In the genomic region with DNA sequence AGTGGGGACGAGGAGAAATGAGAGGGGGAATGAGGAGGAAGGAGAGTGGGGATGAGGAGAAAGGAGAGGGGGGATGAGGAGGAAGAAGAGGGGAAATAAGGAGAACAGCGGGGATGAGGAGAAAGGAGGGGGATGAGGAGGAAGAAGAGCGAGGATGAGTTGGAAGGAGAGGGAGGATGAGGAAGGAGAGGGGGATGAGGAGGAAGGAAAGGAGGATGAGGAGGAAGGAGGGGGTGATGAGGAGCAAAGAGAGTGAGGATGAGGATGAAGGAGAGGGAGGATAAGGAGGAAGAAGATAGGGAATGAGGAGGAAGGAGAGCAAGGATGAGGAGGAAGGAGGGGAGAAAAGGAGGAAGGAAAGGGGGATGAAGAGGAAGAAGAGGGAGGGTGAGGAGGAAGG, we compare ENCODE assay signal across 37 cellular contexts. TPM values are rescaled to one million over a fixed set of nuclear protein-coding genes. Genes with fewer than 3 reads are reported as not detected.
"Had no signal": no experiment of that assay in that cellular context is flagged by ENCODE, and none has a peak within 500 bp of the region (broad histone marks: within the 10 kb centered on the region; RNA-seq: fewer than 3 reads in every experiment).

No MANE protein-coding gene starts in this region.

- H3K27me3 Mint-ChIP-seq: activated CD4-positive, alpha-beta T cell treated with anti-CD3 and anti-CD28 coated beads, Interleukin-2, amount 10 ng/mL, durations not matched to agents 24 days and 14 days had no signal

- H3K27me3 ChIP-seq: adrenal gland, brain microvascular endothelial cell had no signal

- H3K4me1 ChIP-seq: adrenal gland, body of pancreas, breast epithelium had no signal

- DNase-seq: activated B cell treated with CpG ODN at 0.5 μM for 24 hours; activated CD4-positive, alpha-beta memory T cell treated with anti-CD3 and anti-CD28 coated beads for 36 hours; activated CD4-positive, alpha-beta T cell treated with anti-CD3 and anti-CD28 coated beads for 4 hours; activated CD4-positive, alpha-beta T cell treated with anti-CD3 and anti-CD28 coated beads, Interleukin-2, amount 10 ng/mL, durations not matched to agents 24 days and 14 days; activated CD4-positive, alpha-beta T cell treated with anti-CD3 and anti-CD28 coated beads, Interleukin-2, amount 50 U/mL, for 1 hour; activated CD4-positive, alpha-beta T cell treated with anti-CD3 and anti-CD28 coated beads, Interleukin-2, amount 50 U/mL, for 4 hours; activated CD4-positive, CD25-positive, alpha-beta regulatory T cell treated with anti-CD3 and anti-CD28 coated beads, Interleukin-2, amount 50 U/mL, for 72 hours; activated CD8-positive, alpha-beta memory T cell treated with anti-CD3 and anti-CD28 coated beads, Interleukin-2, amount 50 U/mL, for 4 hours; activated CD8-positive, alpha-beta T cell treated with anti-CD3 and anti-CD28 coated beads for 36 hours; activated gamma-delta T cell treated with Interleukin-2 at 50 U/mL for 16 hours; activated naive CD4-positive, alpha-beta T cell; activated naive CD4-positive, alpha-beta T cell treated with anti-CD3 and anti-CD28 coated beads for 36 hours; activated naive CD8-positive, alpha-beta T cell treated with anti-CD3 and anti-CD28 coated beads for 36 hours; activated T-cell treated with anti-CD3 and anti-CD28 coated beads for 4 hours; activated T-cell treated with anti-CD3 and anti-CD28 coated beads, Interleukin-2, amount 50 U/mL, for 1 hour; activated T-cell treated with anti-CD3 and anti-CD28 coated beads, Interleukin-2, amount 50 U/mL, for 72 hours; adrenal gland; amniotic stem cell; body of pancreas; brain microvascular endothelial cell; central memory CD4-positive, alpha-beta T cell; cerebellar nuclear complex; SW 1271; T-helper 2 cell; T-helper 9 cell had no signal

- H3K4me3 ChIP-seq: adrenal gland, body of pancreas, breast epithelium had no signal

- H3K4me1 Mint-ChIP-seq: activated B cell treated with CpG ODN at 0.5 μM for 24 hours; activated CD4-positive, alpha-beta T cell treated with anti-CD3 and anti-CD28 coated beads, Interleukin-2, amount 10 ng/mL, durations not matched to agents 24 days and 14 days; activated naive CD8-positive, alpha-beta T cell treated with anti-CD3 and anti-CD28 coated beads for 36 hours; activated T-helper 17 cell treated with anti-CD3 and anti-CD28 coated beads, Interleukin-2, amount 50 U/mL, for 72 hours had no signal

- H3K36me3 ChIP-seq: adrenal gland, brain microvascular endothelial cell, breast epithelium had no signal

- H3K4me3 Mint-ChIP-seq: activated B cell treated with CpG ODN at 0.5 μM for 24 hours; activated CD4-positive, alpha-beta memory T cell treated with anti-CD3 and anti-CD28 coated beads for 36 hours; activated CD4-positive, alpha-beta T cell treated with anti-CD3 and anti-CD28 coated beads, Interleukin-2, amount 10 ng/mL, durations not matched to agents 24 days and 14 days; activated CD8-positive, alpha-beta T cell treated with anti-CD3 and anti-CD28 coated beads for 36 hours; activated naive CD4-positive, alpha-beta T cell treated with anti-CD3 and anti-CD28 coated beads for 36 hours; activated naive CD8-positive, alpha-beta T cell treated with anti-CD3 and anti-CD28 coated beads for 36 hours; activated T-cell treated with anti-CD3 and anti-CD28 coated beads, Interleukin-2, amount 50 U/mL, for 4 hours; activated T-cell treated with anti-CD3 and anti-CD28 coated beads, Interleukin-2, amount 50 U/mL, for 72 hours; activated T-helper 1 cell treated with anti-CD3 and anti-CD28 coated beads, Interleukin-12 subunit alpha, Interleukin-12 subunit beta, Interleukin-2, Interleukin-4 antibody, amounts not matched to agents 30 ng/mL and 10 ng/mL and 1 ng/mL, durations not matched to agents 14 hours and 24 hours and 36 hours; activated T-helper 17 cell treated with anti-CD3 and anti-CD28 coated beads, Interleukin-2, amount 50 U/mL, for 72 hours; T-helper 2 cell treated with Interferon-gamma antibody and Interleukin-4, amounts not matched to agents 5 μg/mL and 100 μg/mL, for 36 hours had no signal

- H3K36me3 Mint-ChIP-seq: activated CD4-positive, alpha-beta memory T cell treated with anti-CD3 and anti-CD28 coated beads for 36 hours; activated naive CD4-positive, alpha-beta T cell treated with anti-CD3 and anti-CD28 coated beads, Interleukin-2, amount 50 U/mL, for 72 hours; activated naive CD8-positive, alpha-beta T cell treated with anti-CD3 and anti-CD28 coated beads for 36 hours had no signal

- H3K27ac Mint-ChIP-seq: activated B cell treated with CpG ODN at 0.5 μM for 24 hours; activated CD4-positive, alpha-beta memory T cell treated with anti-CD3 and anti-CD28 coated beads for 36 hours; activated CD4-positive, alpha-beta T cell treated with anti-CD3 and anti-CD28 coated beads, Interleukin-2, amount 10 ng/mL, durations not matched to agents 24 days and 14 days; activated CD8-positive, alpha-beta T cell treated with anti-CD3 and anti-CD28 coated beads for 36 hours; activated naive CD4-positive, alpha-beta T cell treated with anti-CD3 and anti-CD28 coated beads for 36 hours; activated naive CD4-positive, alpha-beta T cell treated with anti-CD3 and anti-CD28 coated beads, Interleukin-2, amount 50 U/mL, for 72 hours; activated naive CD8-positive, alpha-beta T cell treated with anti-CD3 and anti-CD28 coated beads for 36 hours; activated T-cell treated with anti-CD3 and anti-CD28 coated beads, Interleukin-2, amount 50 U/mL, for 72 hours; activated T-helper 1 cell treated with anti-CD3 and anti-CD28 coated beads, Interleukin-12 subunit alpha, Interleukin-12 subunit beta, Interleukin-2, Interleukin-4 antibody, amounts not matched to agents 30 ng/mL and 10 ng/mL and 1 ng/mL, durations not matched to agents 14 hours and 24 hours and 36 hours; activated T-helper 17 cell treated with anti-CD3 and anti-CD28 coated beads, Interleukin-2, amount 50 U/mL, for 72 hours; T-helper 2 cell treated with Interferon-gamma antibody and Interleukin-4, amounts not matched to agents 5 μg/mL and 100 μg/mL, for 36 hours had no signal

- H3K9me3 Mint-ChIP-seq: activated CD4-positive, alpha-beta memory T cell treated with anti-CD3 and anti-CD28 coated beads for 36 hours; activated CD4-positive, alpha-beta T cell treated with anti-CD3 and anti-CD28 coated beads, Interleukin-2, amount 10 ng/mL, durations not matched to agents 24 days and 14 days; activated CD8-positive, alpha-beta T cell treated with anti-CD3 and anti-CD28 coated beads for 36 hours; activated naive CD4-positive, alpha-beta T cell treated with anti-CD3 and anti-CD28 coated beads for 36 hours; activated naive CD4-positive, alpha-beta T cell treated with anti-CD3 and anti-CD28 coated beads, Interleukin-2, amount 50 U/mL, for 72 hours; activated naive CD8-positive, alpha-beta T cell treated with anti-CD3 and anti-CD28 coated beads for 36 hours; activated T-cell treated with anti-CD3 and anti-CD28 coated beads, Interleukin-2, amount 50 U/mL, for 4 hours; activated T-cell treated with anti-CD3 and anti-CD28 coated beads, Interleukin-2, amount 50 U/mL, for 72 hours; activated T-helper 1 cell treated with anti-CD3 and anti-CD28 coated beads, Interleukin-12 subunit alpha, Interleukin-12 subunit beta, Interleukin-2, Interleukin-4 antibody, amounts not matched to agents 30 ng/mL and 10 ng/mL and 1 ng/mL, durations not matched to agents 14 hours and 24 hours and 36 hours; activated T-helper 17 cell treated with anti-CD3 and anti-CD28 coated beads, Interleukin-2, amount 50 U/mL, for 72 hours; T-helper 2 cell treated with Interferon-gamma antibody and Interleukin-4, amounts not matched to agents 5 μg/mL and 100 μg/mL, for 36 hours had no signal

- H3K27ac ChIP-seq: adrenal gland, body of pancreas, brain microvascular endothelial cell, breast epithelium, VCaP had no signal

- H3K9me3 ChIP-seq: adrenal gland, body of pancreas, breast epithelium had no signal

RNA-seq across cellular contexts. Expression of gene VSTM2B, which starts 14.0 kb away (rescaled TPM):
- total RNA-seq: activated B cell treated with CpG ODN at 0.5 μM for 24 hours; activated CD4-positive, alpha-beta memory T cell treated with anti-CD3 and anti-CD28 coated beads for 36 hours; activated CD4-positive, alpha-beta T cell treated with anti-CD3 and anti-CD28 coated beads, Interleukin-2, amount 10 ng/mL, durations not matched to agents 24 days and 14 days; activated CD8-positive, alpha-beta memory T cell treated with anti-CD3 and anti-CD28 coated beads for 36 hours; activated CD8-positive, alpha-beta T cell treated with anti-CD3 and anti-CD28 coated beads for 36 hours; activated naive CD4-positive, alpha-beta T cell treated with anti-CD3 and anti-CD28 coated beads for 36 hours; activated naive CD8-positive, alpha-beta T cell treated with anti-CD3 and anti-CD28 coated beads for 36 hours; activated T-cell treated with anti-CD3 and anti-CD28 coated beads, Interleukin-2, amount 50 U/mL, for 4 hours; activated T-cell treated with anti-CD3 and anti-CD28 coated beads, Interleukin-2, amount 50 U/mL, for 72 hours; activated T-helper 1 cell treated with anti-CD3 and anti-CD28 coated beads, Interleukin-12 subunit alpha, Interleukin-12 subunit beta, Interleukin-2, Interleukin-4 antibody, amounts not matched to agents 30 ng/mL and 10 ng/mL and 1 ng/mL, durations not matched to agents 14 hours and 24 hours and 36 hours; activated T-helper 17 cell treated with anti-CD3 and anti-CD28 coated beads, Interleukin-2, amount 50 U/mL, for 72 hours; adrenal gland; aorta; astrocyte; body of pancreas; breast epithelium; cardiac septum; T-helper 1 cell treated with Interleukin-12 subunit alpha and Interleukin-12 subunit beta and Interleukin-4 antibody, amounts not matched to agents 30 ng/mL and 1 ng/mL, for 36 hours had no signal
